Comparison of ENCODE assay signal across 1 cellular context in genomic region chr9:133884907-133885744, GRCh38.
TF ChIP-seq lines count a peak whose summit lies in the region.

No MANE protein-coding gene starts in this region.

TF ChIP-seq in HepG2, 621 proteins besides CTCF, POLR2A, EP300 and RAD21 (continued from another document and continues in another):
- TF ChIP-seq ZNF407 (CRISPR knock-in tag; IDR thresholded peaks at IDR 0.05; ENCODE audit: not compliant biosample characterization): peak; percentile 47
- peak; percentile 61 for TF ChIP-seq HOXA5 (CRISPR knock-in tag; IDR thresholded peaks at IDR 0.05)
- peak; percentile 97 for TF ChIP-seq SAP130 (CRISPR knock-in tag; IDR thresholded peaks at IDR 0.05; ENCODE audit: low read depth)
- TF ChIP-seq SOX13 (IDR thresholded peaks at IDR 0.05): no peak
- TF ChIP-seq SOX13 (CRISPR knock-in tag; conservative IDR thresholded peaks at IDR 0.05 in 1 of 2, IDR thresholded peaks at IDR 0.05 in 1 of 2): peak in 1 of 2 experiments; percentile 81; a peak in 2 of 4 replicates
- no peak for TF ChIP-seq ZNF362 (CRISPR knock-in tag; IDR thresholded peaks at IDR 0.05; ENCODE audit: borderline replicate concordance)
- TF ChIP-seq SIX4 (CRISPR knock-in tag; IDR thresholded peaks at IDR 0.05): peak; percentile 84
- TF ChIP-seq NR2F6 (IDR thresholded peaks at IDR 0.05): peak; percentile 74
- TF ChIP-seq NR2F6 (CRISPR knock-in tag; IDR thresholded peaks at IDR 0.05): peak; percentile 93
- TF ChIP-seq ERF (CRISPR knock-in tag; IDR thresholded peaks at IDR 0.05): peak; percentile 99
- peak; percentile 72 for TF ChIP-seq CEBPG (CRISPR knock-in tag; IDR thresholded peaks at IDR 0.05)
- peak; percentile 73 for TF ChIP-seq GATAD1 (CRISPR knock-in tag; IDR thresholded peaks at IDR 0.05)
- no peak for TF ChIP-seq TCF12 (IDR thresholded peaks at IDR 0.05)
- TF ChIP-seq TCF12 (CRISPR knock-in tag; IDR thresholded peaks at IDR 0.05): peak; percentile 97
- TF ChIP-seq RBM22 (optimal IDR thresholded peaks at IDR 0.05; ENCODE audit: low read length): peak; percentile 97
- peak; percentile 96 for TF ChIP-seq MEIS2 (CRISPR knock-in tag; IDR thresholded peaks at IDR 0.05)
- no peak for TF ChIP-seq HNF1A (IDR thresholded peaks at IDR 0.05; ENCODE audit: low read depth)
- TF ChIP-seq HNF1A (CRISPR knock-in tag; IDR thresholded peaks at IDR 0.05; ENCODE audit: borderline replicate concordance): peak; percentile 14; the same call in 1 of the 2 replicates
- TF ChIP-seq ZNF782 (CRISPR knock-in tag; IDR thresholded peaks at IDR 0.05; ENCODE audit: borderline replicate concordance): no peak
- no peak for TF ChIP-seq MAFK (conservative IDR thresholded peaks at IDR 0.05 in 1 of 2, IDR thresholded peaks at IDR 0.05 in 1 of 2; ENCODE audit: low read length in 2 of 2)
- TF ChIP-seq ZNF552 (CRISPR knock-in tag; IDR thresholded peaks at IDR 0.05; ENCODE audit: borderline replicate concordance): no peak
- TF ChIP-seq KLF13 (CRISPR knock-in tag; IDR thresholded peaks at IDR 0.05): no peak
- TF ChIP-seq ZUFSP (CRISPR knock-in tag; IDR thresholded peaks at IDR 0.05; ENCODE audit: borderline replicate concordance): no peak
- TF ChIP-seq PHF5A (CRISPR knock-in tag; IDR thresholded peaks at IDR 0.05; ENCODE audit: low read depth, unreplicated experiment): peak; percentile 75
- TF ChIP-seq ETV5 (CRISPR knock-in tag; IDR thresholded peaks at IDR 0.05; ENCODE audit: borderline replicate concordance): peak; percentile 89
- no peak for TF ChIP-seq BRCA1 (CRISPR knock-in tag; IDR thresholded peaks at IDR 0.05)
- peak; percentile 71; the same call in 1 of the 2 replicates for TF ChIP-seq ZBTB37 (CRISPR knock-in tag; IDR thresholded peaks at IDR 0.05)
- peak; percentile 50 for TF ChIP-seq ASH2L (IDR thresholded peaks at IDR 0.05; ENCODE audit: insufficient read length, low read depth, low read length)
- peak; percentile 82 for TF ChIP-seq ZNF574 (CRISPR knock-in tag; IDR thresholded peaks at IDR 0.05)
- TF ChIP-seq ZNF276 (CRISPR knock-in tag; IDR thresholded peaks at IDR 0.05; ENCODE audit: low read depth): no peak
- TF ChIP-seq HINFP (CRISPR knock-in tag; IDR thresholded peaks at IDR 0.05; ENCODE audit: low read depth): no peak
- TF ChIP-seq ETV6 (CRISPR knock-in tag; conservative IDR thresholded peaks at IDR 0.05): no peak
- TF ChIP-seq ZNF335 (CRISPR knock-in tag; IDR thresholded peaks at IDR 0.05): no peak; the same call in 1 of the 2 replicates
- TF ChIP-seq THYN1 (CRISPR knock-in tag; IDR thresholded peaks at IDR 0.05; ENCODE audit: borderline replicate concordance, low read depth): no peak
- no peak for TF ChIP-seq ZBTB3 (CRISPR knock-in tag; IDR thresholded peaks at IDR 0.05; ENCODE audit: borderline replicate concordance, low read depth)
- TF ChIP-seq ZNF557 (CRISPR knock-in tag; IDR thresholded peaks at IDR 0.05): 0 out of 2 replicates have a peak, but pooled peaks have one; percentile 86
